In genomic region chr1:107965112-107965991, GRCh38 we compare ENCODE assay signal across 8 cellular contexts. TPM values are rescaled to one million over a fixed set of nuclear protein-coding genes. Genes with fewer than 3 reads are reported as not detected.
DNase-seq lines count a peak whose midpoint lies in the region; ATAC-seq and TF ChIP-seq lines count a peak whose summit lies in the region.

A gene with protein sequence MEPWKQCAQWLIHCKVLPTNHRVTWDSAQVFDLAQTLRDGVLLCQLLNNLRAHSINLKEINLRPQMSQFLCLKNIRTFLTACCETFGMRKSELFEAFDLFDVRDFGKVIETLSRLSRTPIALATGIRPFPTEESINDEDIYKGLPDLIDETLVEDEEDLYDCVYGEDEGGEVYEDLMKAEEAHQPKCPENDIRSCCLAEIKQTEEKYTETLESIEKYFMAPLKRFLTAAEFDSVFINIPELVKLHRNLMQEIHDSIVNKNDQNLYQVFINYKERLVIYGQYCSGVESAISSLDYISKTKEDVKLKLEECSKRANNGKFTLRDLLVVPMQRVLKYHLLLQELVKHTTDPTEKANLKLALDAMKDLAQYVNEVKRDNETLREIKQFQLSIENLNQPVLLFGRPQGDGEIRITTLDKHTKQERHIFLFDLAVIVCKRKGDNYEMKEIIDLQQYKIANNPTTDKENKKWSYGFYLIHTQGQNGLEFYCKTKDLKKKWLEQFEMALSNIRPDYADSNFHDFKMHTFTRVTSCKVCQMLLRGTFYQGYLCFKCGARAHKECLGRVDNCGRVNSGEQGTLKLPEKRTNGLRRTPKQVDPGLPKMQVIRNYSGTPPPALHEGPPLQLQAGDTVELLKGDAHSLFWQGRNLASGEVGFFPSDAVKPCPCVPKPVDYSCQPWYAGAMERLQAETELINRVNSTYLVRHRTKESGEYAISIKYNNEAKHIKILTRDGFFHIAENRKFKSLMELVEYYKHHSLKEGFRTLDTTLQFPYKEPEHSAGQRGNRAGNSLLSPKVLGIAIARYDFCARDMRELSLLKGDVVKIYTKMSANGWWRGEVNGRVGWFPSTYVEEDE (minus strand): TSS chr1:107965180. CDS start chr1:107964869, 311 bp downstream.

- peaks cover 0 to 11% of the 10 kb centered on the region in 2 donors for H3K36me3 Mint-ChIP-seq in naive B cell

- peak within 1 kb of the TSS; percentile 88 for H3K9ac ChIP-seq in BLaER1
- no peak within 1 kb of the TSS for H3K9ac ChIP-seq in PC-3 (ENCODE audit: low read length)

- H3K4me1 ChIP-seq in BLaER1 (peaks cover 44% of the 10 kb centered on the region), PC-3 (ENCODE audit: insufficient read depth, low read length) (no peaks in the 10 kb centered on the region)

- no peak; the same call in 1 of the 2 replicates for TF ChIP-seq CTCF in PC-3 (conservative IDR thresholded peaks at IDR 0.05; ENCODE audit: low read depth, low read length)
- peak; percentile 10 for TF ChIP-seq CTCF in fibroblast of the aortic adventitia (IDR thresholded peaks at IDR 0.05; ENCODE audit: insufficient read depth, low read length)

- no peaks in the 10 kb centered on the region for H3K9me2 ChIP-seq in PC-3 (replicated peaks; ENCODE audit: low read length)

- H3K9me3 ChIP-seq in BLaER1 (no peaks in the 10 kb centered on the region), PC-3 (ENCODE audit: low read length) (no peaks in the 10 kb centered on the region)

- peak; percentile 28 for ATAC-seq in HG02759 (IDR thresholded peaks at IDR 0.05; ENCODE audit: unreplicated experiment)
- ATAC-seq in PC-3 = peak; percentile 86
- peak; percentile 58 to 63 for ATAC-seq in naive B cell (ENCODE audit: low read depth in 2 of 2)
- ATAC-seq in HG03460 (IDR thresholded peaks at IDR 0.05; ENCODE audit: unreplicated experiment) = no peak

- peak within 1 kb of the TSS; percentile 86 for H3K27ac ChIP-seq in BLaER1
- no peak within 1 kb of the TSS for H3K27ac ChIP-seq in PC-3 (ENCODE audit: low read length)

- H3K36me3 ChIP-seq in BLaER1 (0 out of 2 replicates have a peak, but pooled peaks cover under 1% of the 10 kb centered on the region), PC-3 (ENCODE audit: low read depth, low read length) (no peaks in the 10 kb centered on the region)

- no TSS peak for BruUV-seq in PC-3 (replicated peaks; lab: Mats Ljungman, UMichigan)

- H2AFZ ChIP-seq in PC-3 (ENCODE audit: low read length) = peak within 1 kb of the TSS; percentile 92

- H3F3A ChIP-seq in PC-3 (ENCODE audit: low read length, unreplicated experiment) = no peaks in the 10 kb centered on the region

- H4K20me1 ChIP-seq in BLaER1 (0 out of 2 replicates have a peak, but pooled peaks cover 3% of the 10 kb centered on the region), PC-3 (ENCODE audit: low read length) (no peaks in the 10 kb centered on the region)

- H3K27me3 Mint-ChIP-seq in naive B cell = no peaks in the 10 kb centered on the region

- intact Hi-C loops in PC-3 (cut with micrococcal nuclease) = loop anchor here (10.0 kb wide), 1 partner anchor 159 kb away; no protein-coding TSS in a partner anchor

- H3K27ac Mint-ChIP-seq in naive B cell = peak within 1 kb of the TSS; percentile 97 to 99 (median 98)

- peaks cover 0 to 3% (median 0%) of the 10 kb centered on the region in 7 donors for H3K9me3 Mint-ChIP-seq in naive B cell

- DNase-seq in PC-3 = peak; percentile 67
- peak; percentile 78 for DNase-seq in activated effector memory CD4-positive, alpha-beta T cell treated with anti-CD3 and anti-CD28 coated beads, Interleukin-2, amount 50 U/mL, for 16 hours
- peak; percentile 30 for DNase-seq in fibroblast of the aortic adventitia (ENCODE audit: low read depth)
- peak; percentile 74 for DNase-seq in naive B cell
- DNase-seq in stimulated activated naive CD4-positive, alpha-beta T cell (lab: John Stamatoyannopoulos, UW) = peak; percentile 4 to 69 (median 32)

- no peaks in the 10 kb centered on the region for H3K79me2 ChIP-seq in PC-3 (ENCODE audit: low read length)

- H3K4me3 ChIP-seq in BLaER1 (peak within 1 kb of the TSS; percentile 88), PC-3 (ENCODE audit: low read length) (peak within 1 kb of the TSS; percentile 68), fibroblast of the aortic adventitia (ENCODE audit: low read depth, low read length) (peak within 1 kb of the TSS; percentile 48)

- peaks cover 32 to 66% (median 42%) of the 10 kb centered on the region in 3 donors for H3K4me1 Mint-ChIP-seq in naive B cell

- CTCF ChIA-PET in PC-3 (lab: Charles Lee) = no interaction called here

- H3K4me2 ChIP-seq in BLaER1 = peak within 1 kb of the TSS; percentile 84
- H3K4me2 ChIP-seq in PC-3 (ENCODE audit: low read length) = peak within 1 kb of the TSS; percentile 84

- H3K4me3 Mint-ChIP-seq in naive B cell = peak within 1 kb of the TSS; percentile 94 to 100 (median 98)

- H3K27me3 ChIP-seq in BLaER1 (no peaks in the 10 kb centered on the region), PC-3 (ENCODE audit: low read length) (peaks cover 10% of the 10 kb centered on the region)

- POLR2A ChIA-PET in PC-3 (lab: Charles Lee; ENCODE audit: unreplicated experiment) = interaction anchor here (0.6 kb wide), 1 partner anchor 84 kb away, joined by 3 read pairs; no protein-coding TSS in a partner anchor

RNA-seq across cellular contexts. Expression of the gene that starts here (rescaled TPM):
- total RNA-seq in PC-3 (2014; rRNA removed) = 0.73 and 0.98 TPM in 2 replicates
- 0.09 TPM in 1 of 2 replicates, not detected in the other for total RNA-seq in fibroblast of the aortic adventitia (ENCODE audit: low replicate concordance)
- 10 to 100 TPM; 24.8 to 45.9 (median 33.6) TPM for polyA plus RNA-seq in naive B cell (ENCODE audit: low read depth in 6 of 6)

Comparison
In these comparisons a context has a peak if more than half of its experiments do, and no peak if none do; other contexts are left out.
1. Peak in DNase-seq, ATAC-seq, H3K4me3 ChIP-seq and H3K4me2 ChIP-seq in PC-3; RNA of the gene not detected or under 1 TPM.
2. Peak in DNase-seq and H3K4me3 ChIP-seq in fibroblast of the aortic adventitia; RNA of the gene not detected or under 1 TPM.